Comparison of ENCODE assay signal across 1 cellular context in genomic region chr1:236751385-236751784, GRCh38.
TF ChIP-seq lines count a peak whose summit lies in the region.

No MANE protein-coding gene starts in this region.

TF ChIP-seq in K562, 482 proteins besides CTCF, POLR2A, EP300 and RAD21 (continued from another document):
- no peak for TF ChIP-seq RCOR1 (IDR thresholded peaks at IDR 0.05; ENCODE audit: borderline replicate concordance in 1 of 2, low read depth in 2 of 2, low read length in 2 of 2)
- no peak for TF ChIP-seq SRSF9 (IDR thresholded peaks at IDR 0.05; ENCODE audit: borderline replicate concordance, low read depth, low read length)
- no peak for TF ChIP-seq STAT5A (IDR thresholded peaks at IDR 0.05; ENCODE audit: borderline replicate concordance, low read length)
